In the genomic region with DNA sequence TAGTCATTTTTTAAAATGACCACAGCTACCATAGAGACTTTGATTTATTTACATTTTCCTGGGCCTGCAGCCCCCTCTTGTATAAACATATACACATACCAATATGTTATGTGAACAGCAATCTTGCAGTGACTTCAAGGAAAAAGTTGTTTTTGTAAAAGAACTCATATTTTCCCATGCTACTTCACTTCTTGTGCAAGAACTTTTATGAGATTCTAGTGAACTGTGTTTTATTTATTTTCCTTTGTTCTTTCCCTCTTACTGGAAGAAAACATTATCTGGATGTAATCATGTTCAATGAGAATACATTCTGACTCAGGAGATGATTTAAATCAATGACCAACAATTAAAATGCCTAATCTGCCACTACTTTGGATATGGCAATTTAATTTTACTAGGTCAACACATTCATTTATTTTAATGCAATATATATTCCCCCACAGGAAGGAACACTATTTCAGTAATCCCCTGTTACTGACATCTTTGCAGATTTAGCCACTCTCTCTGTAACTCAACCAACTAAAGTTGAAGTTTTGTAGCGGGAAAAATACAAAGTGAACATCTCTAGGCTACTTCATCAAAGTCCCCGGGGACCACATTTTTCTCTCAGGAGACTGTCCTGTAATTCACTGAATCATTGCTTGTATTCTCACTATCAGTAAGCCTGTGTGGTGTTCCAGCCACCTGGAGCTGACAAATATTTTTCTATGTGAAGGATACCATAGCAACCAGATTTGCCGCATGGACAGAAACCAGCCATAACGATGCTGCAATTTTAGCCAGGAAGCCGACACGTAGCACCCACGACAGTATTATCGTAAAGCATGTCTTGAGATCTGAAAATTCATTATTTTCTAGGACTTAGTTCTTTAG, we compare ENCODE assay signal across 1 cellular context.
TF ChIP-seq lines count a peak whose summit lies in the region.

No MANE protein-coding gene starts in this region.

TF ChIP-seq in GM12878, 131 proteins besides CTCF, POLR2A, EP300 and RAD21 (continued from another document and continues in another):
- TF ChIP-seq, protein P1, sequence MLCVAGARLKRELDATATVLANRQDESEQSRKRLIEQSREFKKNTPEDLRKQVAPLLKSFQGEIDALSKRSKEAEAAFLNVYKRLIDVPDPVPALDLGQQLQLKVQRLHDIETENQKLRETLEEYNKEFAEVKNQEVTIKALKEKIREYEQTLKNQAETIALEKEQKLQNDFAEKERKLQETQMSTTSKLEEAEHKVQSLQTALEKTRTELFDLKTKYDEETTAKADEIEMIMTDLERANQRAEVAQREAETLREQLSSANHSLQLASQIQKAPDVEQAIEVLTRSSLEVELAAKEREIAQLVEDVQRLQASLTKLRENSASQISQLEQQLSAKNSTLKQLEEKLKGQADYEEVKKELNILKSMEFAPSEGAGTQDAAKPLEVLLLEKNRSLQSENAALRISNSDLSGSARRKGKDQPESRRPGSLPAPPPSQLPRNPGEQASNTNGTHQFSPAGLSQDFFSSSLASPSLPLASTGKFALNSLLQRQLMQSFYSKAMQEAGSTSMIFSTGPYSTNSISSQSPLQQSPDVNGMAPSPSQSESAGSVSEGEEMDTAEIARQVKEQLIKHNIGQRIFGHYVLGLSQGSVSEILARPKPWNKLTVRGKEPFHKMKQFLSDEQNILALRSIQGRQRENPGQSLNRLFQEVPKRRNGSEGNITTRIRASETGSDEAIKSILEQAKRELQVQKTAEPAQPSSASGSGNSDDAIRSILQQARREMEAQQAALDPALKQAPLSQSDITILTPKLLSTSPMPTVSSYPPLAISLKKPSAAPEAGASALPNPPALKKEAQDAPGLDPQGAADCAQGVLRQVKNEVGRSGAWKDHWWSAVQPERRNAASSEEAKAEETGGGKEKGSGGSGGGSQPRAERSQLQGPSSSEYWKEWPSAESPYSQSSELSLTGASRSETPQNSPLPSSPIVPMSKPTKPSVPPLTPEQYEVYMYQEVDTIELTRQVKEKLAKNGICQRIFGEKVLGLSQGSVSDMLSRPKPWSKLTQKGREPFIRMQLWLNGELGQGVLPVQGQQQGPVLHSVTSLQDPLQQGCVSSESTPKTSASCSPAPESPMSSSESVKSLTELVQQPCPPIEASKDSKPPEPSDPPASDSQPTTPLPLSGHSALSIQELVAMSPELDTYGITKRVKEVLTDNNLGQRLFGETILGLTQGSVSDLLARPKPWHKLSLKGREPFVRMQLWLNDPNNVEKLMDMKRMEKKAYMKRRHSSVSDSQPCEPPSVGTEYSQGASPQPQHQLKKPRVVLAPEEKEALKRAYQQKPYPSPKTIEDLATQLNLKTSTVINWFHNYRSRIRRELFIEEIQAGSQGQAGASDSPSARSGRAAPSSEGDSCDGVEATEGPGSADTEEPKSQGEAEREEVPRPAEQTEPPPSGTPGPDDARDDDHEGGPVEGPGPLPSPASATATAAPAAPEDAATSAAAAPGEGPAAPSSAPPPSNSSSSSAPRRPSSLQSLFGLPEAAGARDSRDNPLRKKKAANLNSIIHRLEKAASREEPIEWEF (IDR thresholded peaks at IDR 0.05; ENCODE audit: insufficient replicate concordance, low read depth, low read length) = peak; percentile 99
- TF ChIP-seq BMI1 (IDR thresholded peaks at IDR 0.05; ENCODE audit: borderline replicate concordance) (peak; percentile 94), HDGF (IDR thresholded peaks at IDR 0.05) (peak; percentile 39; the same call in 1 of the 2 replicates), STAT3 (IDR thresholded peaks at IDR 0.05; ENCODE audit: low read depth, low read length) (no peak), TARDBP (IDR thresholded peaks at IDR 0.05; ENCODE audit: borderline replicate concordance) (no peak), TCF12 (IDR thresholded peaks at IDR 0.05; ENCODE audit: low read depth, low read length) (peak; percentile 96), PML (IDR thresholded peaks at IDR 0.05; ENCODE audit: low read length) (peak; percentile 75; the same call in 1 of the 2 replicates), CREB1 (IDR thresholded peaks at IDR 0.05; ENCODE audit: low read depth) (peak; percentile 79), WRNIP1 (IDR thresholded peaks at IDR 0.05; ENCODE audit: borderline replicate concordance, low read depth, low read length) (no peak), POLR2AphosphoS2 (IDR thresholded peaks at IDR 0.05; ENCODE audit: low read depth, low read length) (no peak), SRF (IDR thresholded peaks at IDR 0.05; ENCODE audit: low read depth in 2 of 2, low read length in 2 of 2) (no peak), NR2C1 (IDR thresholded peaks at IDR 0.05) (no peak), CHD4 (IDR thresholded peaks at IDR 0.05) (no peak), DPF2 (IDR thresholded peaks at IDR 0.05) (no peak), RB1 (IDR thresholded peaks at IDR 0.05; ENCODE audit: borderline replicate concordance) (peak; percentile 100; the same call in 1 of the 2 replicates), SIX5 (IDR thresholded peaks at IDR 0.05; ENCODE audit: low read depth, low read length, severe bottlenecking) (no peak), HCFC1 (IDR thresholded peaks at IDR 0.05; ENCODE audit: low read length) (no peak), STAT1 (conservative IDR thresholded peaks at IDR 0.05) (peak; percentile 72; the same call in 1 of the 2 replicates), SUPT20H (IDR thresholded peaks at IDR 0.05; ENCODE audit: borderline replicate concordance, control insufficient read depth, low read depth, low read length) (no peak), ETV6 (conservative IDR thresholded peaks at IDR 0.05 in 1 of 2, IDR thresholded peaks at IDR 0.05 in 1 of 2; ENCODE audit: borderline replicate concordance in 1 of 2, low read depth in 1 of 2) (peak in 1 of 2 experiments; percentile 75; a peak in 1 of 4 replicates), MYB (IDR thresholded peaks at IDR 0.05; ENCODE audit: borderline replicate concordance, low read depth, low read length) (no peak), CBX5 (IDR thresholded peaks at IDR 0.05; ENCODE audit: low read depth) (0 out of 2 replicates have a peak, but pooled peaks have one; percentile 80), YY1 (IDR thresholded peaks at IDR 0.05; ENCODE audit: low read depth, low read length) (peak; percentile 55; the same call in 1 of the 2 replicates), POLR2AphosphoS5 (IDR thresholded peaks at IDR 0.05; ENCODE audit: low read length) (peak; percentile 31; the same call in 1 of the 2 replicates), TCF3 (IDR thresholded peaks at IDR 0.05; ENCODE audit: borderline replicate concordance, insufficient read depth, low read depth, low read length) (peak; percentile 89; the same call in 1 of the 2 replicates), KLF5 (IDR thresholded peaks at IDR 0.05; ENCODE audit: partially characterized antibody) (peak; percentile 78), GATAD2B (conservative IDR thresholded peaks at IDR 0.05; ENCODE audit: low read depth) (peak; percentile 99), TCF7 (IDR thresholded peaks at IDR 0.05; ENCODE audit: borderline replicate concordance) (0 out of 2 replicates have a peak, but pooled peaks have one; percentile 37)
- TF ChIP-seq, protein P2, sequence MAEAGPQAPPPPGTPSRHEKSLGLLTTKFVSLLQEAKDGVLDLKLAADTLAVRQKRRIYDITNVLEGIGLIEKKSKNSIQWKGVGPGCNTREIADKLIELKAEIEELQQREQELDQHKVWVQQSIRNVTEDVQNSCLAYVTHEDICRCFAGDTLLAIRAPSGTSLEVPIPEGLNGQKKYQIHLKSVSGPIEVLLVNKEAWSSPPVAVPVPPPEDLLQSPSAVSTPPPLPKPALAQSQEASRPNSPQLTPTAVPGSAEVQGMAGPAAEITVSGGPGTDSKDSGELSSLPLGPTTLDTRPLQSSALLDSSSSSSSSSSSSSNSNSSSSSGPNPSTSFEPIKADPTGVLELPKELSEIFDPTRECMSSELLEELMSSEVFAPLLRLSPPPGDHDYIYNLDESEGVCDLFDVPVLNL (IDR thresholded peaks at IDR 0.05; ENCODE audit: low read depth, low read length) = no peak
- TF ChIP-seq, protein P3, sequence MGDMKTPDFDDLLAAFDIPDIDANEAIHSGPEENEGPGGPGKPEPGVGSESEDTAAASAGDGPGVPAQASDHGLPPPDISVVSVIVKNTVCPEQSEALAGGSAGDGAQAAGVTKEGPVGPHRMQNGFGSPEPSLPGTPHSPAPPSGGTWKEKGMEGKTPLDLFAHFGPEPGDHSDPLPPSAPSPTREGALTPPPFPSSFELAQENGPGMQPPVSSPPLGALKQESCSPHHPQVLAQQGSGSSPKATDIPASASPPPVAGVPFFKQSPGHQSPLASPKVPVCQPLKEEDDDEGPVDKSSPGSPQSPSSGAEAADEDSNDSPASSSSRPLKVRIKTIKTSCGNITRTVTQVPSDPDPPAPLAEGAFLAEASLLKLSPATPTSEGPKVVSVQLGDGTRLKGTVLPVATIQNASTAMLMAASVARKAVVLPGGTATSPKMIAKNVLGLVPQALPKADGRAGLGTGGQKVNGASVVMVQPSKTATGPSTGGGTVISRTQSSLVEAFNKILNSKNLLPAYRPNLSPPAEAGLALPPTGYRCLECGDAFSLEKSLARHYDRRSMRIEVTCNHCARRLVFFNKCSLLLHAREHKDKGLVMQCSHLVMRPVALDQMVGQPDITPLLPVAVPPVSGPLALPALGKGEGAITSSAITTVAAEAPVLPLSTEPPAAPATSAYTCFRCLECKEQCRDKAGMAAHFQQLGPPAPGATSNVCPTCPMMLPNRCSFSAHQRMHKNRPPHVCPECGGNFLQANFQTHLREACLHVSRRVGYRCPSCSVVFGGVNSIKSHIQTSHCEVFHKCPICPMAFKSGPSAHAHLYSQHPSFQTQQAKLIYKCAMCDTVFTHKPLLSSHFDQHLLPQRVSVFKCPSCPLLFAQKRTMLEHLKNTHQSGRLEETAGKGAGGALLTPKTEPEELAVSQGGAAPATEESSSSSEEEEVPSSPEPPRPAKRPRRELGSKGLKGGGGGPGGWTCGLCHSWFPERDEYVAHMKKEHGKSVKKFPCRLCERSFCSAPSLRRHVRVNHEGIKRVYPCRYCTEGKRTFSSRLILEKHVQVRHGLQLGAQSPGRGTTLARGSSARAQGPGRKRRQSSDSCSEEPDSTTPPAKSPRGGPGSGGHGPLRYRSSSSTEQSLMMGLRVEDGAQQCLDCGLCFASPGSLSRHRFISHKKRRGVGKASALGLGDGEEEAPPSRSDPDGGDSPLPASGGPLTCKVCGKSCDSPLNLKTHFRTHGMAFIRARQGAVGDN (IDR thresholded peaks at IDR 0.05) = peak; percentile 65
- TF ChIP-seq, protein P4, sequence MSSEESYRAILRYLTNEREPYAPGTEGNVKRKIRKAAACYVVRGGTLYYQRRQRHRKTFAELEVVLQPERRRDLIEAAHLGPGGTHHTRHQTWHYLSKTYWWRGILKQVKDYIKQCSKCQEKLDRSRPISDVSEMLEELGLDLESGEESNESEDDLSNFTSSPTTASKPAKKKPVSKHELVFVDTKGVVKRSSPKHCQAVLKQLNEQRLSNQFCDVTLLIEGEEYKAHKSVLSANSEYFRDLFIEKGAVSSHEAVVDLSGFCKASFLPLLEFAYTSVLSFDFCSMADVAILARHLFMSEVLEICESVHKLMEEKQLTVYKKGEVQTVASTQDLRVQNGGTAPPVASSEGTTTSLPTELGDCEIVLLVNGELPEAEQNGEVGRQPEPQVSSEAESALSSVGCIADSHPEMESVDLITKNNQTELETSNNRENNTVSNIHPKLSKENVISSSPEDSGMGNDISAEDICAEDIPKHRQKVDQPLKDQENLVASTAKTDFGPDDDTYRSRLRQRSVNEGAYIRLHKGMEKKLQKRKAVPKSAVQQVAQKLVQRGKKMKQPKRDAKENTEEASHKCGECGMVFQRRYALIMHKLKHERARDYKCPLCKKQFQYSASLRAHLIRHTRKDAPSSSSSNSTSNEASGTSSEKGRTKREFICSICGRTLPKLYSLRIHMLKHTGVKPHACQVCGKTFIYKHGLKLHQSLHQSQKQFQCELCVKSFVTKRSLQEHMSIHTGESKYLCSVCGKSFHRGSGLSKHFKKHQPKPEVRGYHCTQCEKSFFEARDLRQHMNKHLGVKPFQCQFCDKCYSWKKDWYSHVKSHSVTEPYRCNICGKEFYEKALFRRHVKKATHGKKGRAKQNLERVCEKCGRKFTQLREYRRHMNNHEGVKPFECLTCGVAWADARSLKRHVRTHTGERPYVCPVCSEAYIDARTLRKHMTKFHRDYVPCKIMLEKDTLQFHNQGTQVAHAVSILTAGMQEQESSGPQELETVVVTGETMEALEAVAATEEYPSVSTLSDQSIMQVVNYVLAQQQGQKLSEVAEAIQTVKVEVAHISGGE (CRISPR knock-in tag; IDR thresholded peaks at IDR 0.05) = no peak
- TF ChIP-seq, protein P5, sequence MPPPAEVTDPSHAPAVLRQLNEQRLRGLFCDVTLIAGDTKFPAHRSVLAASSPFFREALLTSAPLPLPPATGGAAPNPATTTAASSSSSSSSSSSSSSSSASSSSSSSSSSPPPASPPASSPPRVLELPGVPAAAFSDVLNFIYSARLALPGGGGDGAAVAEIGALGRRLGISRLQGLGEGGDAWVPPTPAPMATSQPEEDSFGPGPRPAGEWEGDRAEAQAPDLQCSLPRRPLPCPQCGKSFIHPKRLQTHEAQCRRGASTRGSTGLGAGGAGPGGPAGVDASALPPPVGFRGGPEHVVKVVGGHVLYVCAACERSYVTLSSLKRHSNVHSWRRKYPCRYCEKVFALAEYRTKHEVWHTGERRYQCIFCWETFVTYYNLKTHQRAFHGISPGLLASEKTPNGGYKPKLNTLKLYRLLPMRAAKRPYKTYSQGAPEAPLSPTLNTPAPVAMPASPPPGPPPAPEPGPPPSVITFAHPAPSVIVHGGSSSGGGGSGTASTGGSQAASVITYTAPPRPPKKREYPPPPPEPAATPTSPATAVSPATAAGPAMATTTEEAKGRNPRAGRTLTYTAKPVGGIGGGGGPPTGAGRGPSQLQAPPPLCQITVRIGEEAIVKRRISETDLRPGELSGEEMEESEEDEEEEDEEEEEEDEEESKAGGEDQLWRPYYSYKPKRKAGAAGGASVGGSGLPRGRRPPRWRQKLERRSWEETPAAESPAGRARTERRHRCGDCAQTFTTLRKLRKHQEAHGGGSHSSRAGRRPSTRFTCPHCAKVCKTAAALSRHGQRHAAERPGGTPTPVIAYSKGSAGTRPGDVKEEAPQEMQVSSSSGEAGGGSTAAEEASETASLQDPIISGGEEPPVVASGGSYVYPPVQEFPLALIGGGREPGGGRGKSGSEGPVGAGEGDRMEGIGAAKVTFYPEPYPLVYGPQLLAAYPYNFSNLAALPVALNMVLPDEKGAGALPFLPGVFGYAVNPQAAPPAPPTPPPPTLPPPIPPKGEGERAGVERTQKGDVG (CRISPR knock-in tag; IDR thresholded peaks at IDR 0.05) = no peak
- TF ChIP-seq, protein P6, sequence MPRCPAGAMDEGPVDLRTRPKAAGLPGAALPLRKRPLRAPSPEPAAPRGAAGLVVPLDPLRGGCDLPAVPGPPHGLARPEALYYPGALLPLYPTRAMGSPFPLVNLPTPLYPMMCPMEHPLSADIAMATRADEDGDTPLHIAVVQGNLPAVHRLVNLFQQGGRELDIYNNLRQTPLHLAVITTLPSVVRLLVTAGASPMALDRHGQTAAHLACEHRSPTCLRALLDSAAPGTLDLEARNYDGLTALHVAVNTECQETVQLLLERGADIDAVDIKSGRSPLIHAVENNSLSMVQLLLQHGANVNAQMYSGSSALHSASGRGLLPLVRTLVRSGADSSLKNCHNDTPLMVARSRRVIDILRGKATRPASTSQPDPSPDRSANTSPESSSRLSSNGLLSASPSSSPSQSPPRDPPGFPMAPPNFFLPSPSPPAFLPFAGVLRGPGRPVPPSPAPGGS (IDR thresholded peaks at IDR 0.05; ENCODE audit: borderline replicate concordance, insufficient read depth, low read depth, low read length, poor library complexity, severe bottlenecking) = peak; percentile 100
